In genomic region chr3:73508330-73508954, GRCh38 we compare ENCODE assay signal across 1 cellular context.
TF ChIP-seq lines count a peak whose summit lies in the region.

No MANE protein-coding gene starts in this region.

TF ChIP-seq in H1, 55 proteins besides CTCF, POLR2A, EP300 and RAD21 (continued from another document):
- TF ChIP-seq CHD7 (IDR thresholded peaks at IDR 0.05; ENCODE audit: insufficient replicate concordance, low read length) = no peak
- no peak for TF ChIP-seq TBP (IDR thresholded peaks at IDR 0.05; ENCODE audit: low read depth, low read length)
- TF ChIP-seq NRF1 (IDR thresholded peaks at IDR 0.05; ENCODE audit: low read depth, low read length) = no peak
- no peak for TF ChIP-seq FOSL1 (IDR thresholded peaks at IDR 0.05; ENCODE audit: insufficient read depth, low read depth, low read length)
- no peak for TF ChIP-seq SAP30 (IDR thresholded peaks at IDR 0.05; ENCODE audit: insufficient read depth, insufficient replicate concordance, low read length)
- TF ChIP-seq GTF2F1 (IDR thresholded peaks at IDR 0.05; ENCODE audit: borderline replicate concordance, low read depth, low read length) = no peak
- no peak for TF ChIP-seq MAFK (IDR thresholded peaks at IDR 0.05; ENCODE audit: low read depth, low read length)
- no peak for TF ChIP-seq SIN3A (conservative IDR thresholded peaks at IDR 0.05 in 1 of 2, IDR thresholded peaks at IDR 0.05 in 1 of 2; ENCODE audit: low read depth in 1 of 2, low read length in 2 of 2)
